In genomic region chr4:110041742-110042141, GRCh38 we compare ENCODE assay signal across 15 cellular contexts.
A peak's percentile ranks its signal among the peaks of the same experiment; 100 is the strongest.
DNase-seq lines count a peak whose midpoint lies in the region; ATAC-seq and TF ChIP-seq lines count a peak whose summit lies in the region.
"Had no signal": no experiment of that assay in that cellular context is flagged by ENCODE, and none has a peak within 500 bp of the region (broad histone marks: within the 10 kb centered on the region; RNA-seq: fewer than 3 reads in every experiment).

No MANE protein-coding gene starts in this region.

- no peaks in the 10 kb centered on the region for H3K79me1 ChIP-seq in trophoblast cell (ENCODE audit: low read length)

- no peak overlapping the region for H2AFZ ChIP-seq in hepatocyte
- H2AFZ ChIP-seq in trophoblast cell (ENCODE audit: insufficient read depth, low read length, poor library complexity), result no peak overlapping the region

- H3K9ac ChIP-seq in trophoblast cell (ENCODE audit: low read length), result no peak overlapping the region

- DNase-seq in CD1c-positive myeloid dendritic cell (ENCODE audit: extremely low spot score), result peak; percentile 19
- DNase-seq in NCI-H2227 treated with DMSO at 0.1 percent for 48 hours (lab: John Stamatoyannopoulos, UW), result peak; percentile 36
- peak; percentile 36 for DNase-seq in hepatocyte (ENCODE audit: low spot score)
- DNase-seq in trophoblast cell, result no peak
- DNase-seq in activated effector memory CD4-positive, alpha-beta T cell treated with Interleukin-2 at 50 U/mL for 16 hours, result no peak
- no peak for DNase-seq in midbrain (lab: John Stamatoyannopoulos, UW)
- DNase-seq: NCI-H1092, NCI-H1436 treated with DMSO at 0.1 percent for 48 hours, NCI-H2081, NCI-H524 treated with DMSO at 0.1 percent for 48 hours, PC-3, SW 1271 had no signal

- peak overlapping the region; percentile 20 for H2BK12ac ChIP-seq in trophoblast cell (ENCODE audit: low read length)

- H3K14ac ChIP-seq in trophoblast cell (ENCODE audit: low read length), result no peak overlapping the region

- H3K36me3 ChIP-seq in hepatocyte (replicated peaks; ENCODE audit: insufficient read depth, low read depth) (no peaks in the 10 kb centered on the region), trophoblast cell (ENCODE audit: control insufficient read depth in 1 of 2, insufficient read depth in 2 of 2, low read length in 2 of 2) (no peaks in the 10 kb centered on the region)

- 23% methylated on average over 1 of the region's 1 CpG for WGBS in hepatocyte (ENCODE audit: low lambda C conversion rate, missing lambda C conversion rate)
- WGBS in trophoblast cell (ENCODE audit: extremely low coverage, insufficient coverage, insufficient read length), result no CpG with 5 or more reads among the region's 1 CpG

- H3K9me3 ChIP-seq in hepatocyte (ENCODE audit: low read depth), result no peaks in the 10 kb centered on the region
- no peaks in the 10 kb centered on the region for H3K9me3 ChIP-seq in trophoblast cell (ENCODE audit: insufficient read depth, low read depth, low read length)

- H3K4ac ChIP-seq in trophoblast cell (ENCODE audit: low read depth, low read length), result no peak overlapping the region

- no peak overlapping the region for H2AK5ac ChIP-seq in trophoblast cell (ENCODE audit: low read length)

- H3K79me2 ChIP-seq in hepatocyte (no peaks in the 10 kb centered on the region), trophoblast cell (ENCODE audit: control insufficient read depth, insufficient read depth, low read length, poor library complexity) (no peaks in the 10 kb centered on the region)

- no peaks in the 10 kb centered on the region for H4K20me1 ChIP-seq in hepatocyte (ENCODE audit: insufficient read depth, poor library complexity, severe bottlenecking)

- H2BK120ac ChIP-seq in trophoblast cell (ENCODE audit: insufficient read depth, low read length, poor library complexity), result no peak overlapping the region

- no peaks in the 10 kb centered on the region for H3K27me3 ChIP-seq in hepatocyte
- no peaks in the 10 kb centered on the region for H3K27me3 ChIP-seq in trophoblast cell (ENCODE audit: insufficient read depth, low read length)

- H4K91ac ChIP-seq in trophoblast cell (ENCODE audit: low read depth, low read length), result no peak overlapping the region

- no peak overlapping the region for H4K12ac ChIP-seq in trophoblast cell (ENCODE audit: low read depth, low read length)

- no peaks in the 10 kb centered on the region for H3K9me2 ChIP-seq in hepatocyte (replicated peaks; ENCODE audit: insufficient read depth)

- H3K18ac ChIP-seq in trophoblast cell (ENCODE audit: low read length), result no peak overlapping the region

- H4K8ac ChIP-seq in trophoblast cell (ENCODE audit: low read depth, low read length), result no peak overlapping the region

- no peak overlapping the region for H2BK5ac ChIP-seq in trophoblast cell (ENCODE audit: low read depth, low read length, poor library complexity)

- no peak overlapping the region for H3K23ac ChIP-seq in trophoblast cell (ENCODE audit: low read length)

- H3K4me3 ChIP-seq in hepatocyte (no peak overlapping the region), trophoblast cell (ENCODE audit: low read depth, low read length) (no peak overlapping the region)

- H3K4me2 ChIP-seq in hepatocyte, result peak overlapping the region; percentile 0
- no peak overlapping the region for H3K4me2 ChIP-seq in trophoblast cell (ENCODE audit: low read length)

- ATAC-seq in activated CD4-positive, CD25-positive, alpha-beta regulatory T cell treated with anti-CD3 and anti-CD28 coated beads, Interleukin-2, amount 50 U/mL, for 24 hours, result no peak
- ATAC-seq: PC-3 had no signal

- H3K27ac ChIP-seq in hepatocyte (peak overlapping the region; percentile 0), trophoblast cell (ENCODE audit: low read depth, low read length) (no peak overlapping the region)
- H3K27ac ChIP-seq: C4-2B, RWPE1 had no signal

- TF ChIP-seq CTCF in hepatocyte (IDR thresholded peaks at IDR 0.05; ENCODE audit: poor library complexity), result no peak

- H3K4me1 ChIP-seq in hepatocyte (ENCODE audit: insufficient read depth) (peaks cover 16% of the 10 kb centered on the region), trophoblast cell (ENCODE audit: control insufficient read depth in 1 of 2, insufficient read depth in 2 of 2, low read length in 2 of 2) (peaks cover 4% of the 10 kb centered on the region in 2 experiments)

Comparison
In these comparisons a context has a peak if more than half of its experiments do, and no peak if none do; other contexts are left out.
1. DNase-seq: peak in CD1c-positive myeloid dendritic cell (single experiment), NCI-H2227 treated with DMSO at 0.1 percent for 48 hours (single experiment) and hepatocyte (single experiment); none in trophoblast cell (0 of 2), activated effector memory CD4-positive, alpha-beta T cell treated with Interleukin-2 at 50 U/mL for 16 hours (single experiment) and midbrain (single experiment).